Comparison of ENCODE assay signal across 7 cellular contexts in genomic region chr16:88533945-88534641, GRCh38. TPM values are rescaled to one million over a fixed set of nuclear protein-coding genes. Genes with fewer than 3 reads are reported as not detected.
A peak's percentile ranks its signal among the peaks of the same experiment; 100 is the strongest.
DNase-seq lines count a peak whose midpoint lies in the region; ATAC-seq and TF ChIP-seq lines count a peak whose summit lies in the region.

No MANE protein-coding gene starts in this region.

- intact Hi-C loops in left ventricle myocardium inferior (cut with micrococcal nuclease) (no loop called here), vagina (cut with DNase I) (no loop called here)

- no peaks in the 10 kb centered on the region for H3K36me3 ChIP-seq in left ventricle myocardium inferior
- peaks cover 0 to 5% of the 10 kb centered on the region in 2 donors for H3K36me3 ChIP-seq in vagina

- H3K9me3 ChIP-seq in left ventricle myocardium inferior (replicated peaks), result no peaks in the 10 kb centered on the region
- H3K9me3 ChIP-seq in vagina, result no peaks in the 10 kb centered on the region

- peak overlapping the region; percentile 93 for H3K27ac ChIP-seq in left ventricle myocardium inferior (replicated peaks)
- H3K27ac ChIP-seq in vagina, result no peak overlapping the region

- H3K4me1 ChIP-seq in left ventricle myocardium inferior (peaks cover 31% of the 10 kb centered on the region), vagina (peaks cover 26% of the 10 kb centered on the region)

- peaks cover 10% of the 10 kb centered on the region for H3K27me3 ChIP-seq in left ventricle myocardium inferior (ENCODE audit: low read depth)
- no peaks in the 10 kb centered on the region for H3K27me3 ChIP-seq in vagina

- TF ChIP-seq POLR2A in vagina (IDR thresholded peaks at IDR 0.05), result peak in 1 of 2 donors; percentile 43

- ATAC-seq in GM18867 (IDR thresholded peaks at IDR 0.05; ENCODE audit: unreplicated experiment) (peak; percentile 63), HG03108 (IDR thresholded peaks at IDR 0.05; ENCODE audit: unreplicated experiment) (peak; percentile 60)

- TF ChIP-seq CTCF in left ventricle myocardium inferior (IDR thresholded peaks at IDR 0.05; ENCODE audit: borderline replicate concordance) (no peak), vagina (IDR thresholded peaks at IDR 0.05) (no peak)

- DNase-seq in SKM-1 treated with dmso at 0.1 percent for 144 hours (lab: John Stamatoyannopoulos, UW; ENCODE audit: unreplicated experiment) (peak; percentile 49), amniotic stem cell (lab: John Stamatoyannopoulos, UW) (peak; percentile 21), left ventricle myocardium inferior (peak; percentile 83), retina (peak; percentile 63), vagina (ENCODE audit: extremely low spot score in 2 of 2) (no peak)

- peak overlapping the region; percentile 78 for H3K4me3 ChIP-seq in left ventricle myocardium inferior
- H3K4me3 ChIP-seq in vagina, result peak overlapping the region; percentile 58 to 97

RNA-seq across cellular contexts. Expression of gene ZC3H18, which starts 36.1 kb away (rescaled TPM):
- 21.3 TPM for total RNA-seq in left ventricle myocardium inferior
- 18.4 TPM for total RNA-seq in vagina

Comparison
In these comparisons a context has a peak if more than half of its experiments do, and no peak if none do; other contexts are left out.
1. DNase-seq: peak in SKM-1 treated with dmso at 0.1 percent for 144 hours (single experiment), amniotic stem cell (single experiment), left ventricle myocardium inferior (single experiment) and retina (single experiment); none in vagina (0 of 2).